In the genomic region with DNA sequence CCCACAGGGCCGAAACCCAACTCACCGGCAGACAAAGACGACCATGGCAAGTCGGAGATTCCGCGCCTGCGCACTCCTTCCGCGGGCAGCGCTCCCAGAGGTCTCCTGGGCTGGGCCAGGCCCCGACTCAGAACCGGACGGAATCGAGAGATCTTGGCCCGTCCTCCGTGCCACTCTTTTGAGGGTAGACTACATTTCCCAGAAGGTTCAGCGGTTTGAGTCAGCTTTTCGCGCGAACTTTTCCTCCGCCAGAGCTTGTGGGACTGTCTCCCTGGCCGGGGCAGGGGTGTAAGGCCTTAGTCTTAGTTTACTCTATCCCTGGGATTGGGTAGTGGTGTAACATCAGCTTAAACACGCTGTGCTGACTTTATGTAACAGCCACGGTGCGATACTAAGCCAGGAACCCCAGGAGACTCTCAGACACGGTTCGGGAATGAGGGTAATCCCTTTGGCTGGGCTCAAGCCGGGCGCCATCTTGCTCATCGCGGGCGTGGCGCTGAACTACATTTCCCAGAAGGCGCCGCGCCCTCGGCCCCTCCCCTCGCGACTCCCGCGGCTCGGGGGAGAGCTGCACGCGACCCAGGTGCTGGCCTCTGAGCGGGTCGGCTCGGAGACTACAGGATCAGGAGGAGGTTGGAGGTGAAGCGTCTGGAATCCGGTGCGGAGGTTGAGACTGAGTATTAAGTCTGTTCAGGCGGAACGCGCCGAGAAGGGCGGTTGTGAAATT, we compare ENCODE assay signal across 8 cellular contexts.
DNase-seq lines count a peak whose midpoint lies in the region; ATAC-seq, FAIRE-seq and TF ChIP-seq lines count a peak whose summit lies in the region.

A gene (minus strand): TSS at position 78 of the 727 bp plus-strand sequence. CDS start 13,033 bp downstream, outside the sequence.

- in situ Hi-C loops in GM18951 (cut with MboI; ENCODE audit: low sequenced_read_pairs, unreplicated experiment): no loop called here

- DNase-seq in AG08396 (ENCODE audit: low spot score): peak; percentile 96
- peak; percentile 94 to 97 for DNase-seq in NCI-H446 (lab: John Stamatoyannopoulos, UW)
- DNase-seq in cerebellar cortex (ENCODE audit: low spot score): peak; percentile 99
- DNase-seq in stimulated activated CD4-positive, alpha-beta T cell treated with anti-CD3 and anti-CD28 coated beads, Interleukin-12 subunit alpha, Interleukin-12 subunit beta, amount 100 ng/mL, for 24 hours (ENCODE audit: low read depth in 2 of 2): peak; percentile 83 to 87

- FAIRE-seq in islet of Langerhans (lab: Jason Lieb, UNC): peak; percentile 73

- TF ChIP-seq POLR2A in GM18951 (IDR thresholded peaks at IDR 0.05; ENCODE audit: extremely low read depth, insufficient read depth, insufficient read length): peak; percentile 78

- ATAC-seq in HG03196 (IDR thresholded peaks at IDR 0.05; ENCODE audit: unreplicated experiment): peak; percentile 90
- peak; percentile 92 to 93 for ATAC-seq in activated CD4-positive, CD25-positive, alpha-beta regulatory T cell treated with anti-CD3 and anti-CD28 coated beads, Interleukin-2, amount 50 U/mL, for 24 hours

Comparison
In these comparisons a context has a peak if more than half of its experiments do, and no peak if none do; other contexts are left out.
1. Peak in every context shown above with its lines: DNase-seq and ATAC-seq.